Comparison of ENCODE assay signal across 8 cellular contexts in genomic region chr3:39180183-39180545, GRCh38. TPM values are rescaled to one million over a fixed set of nuclear protein-coding genes. Genes with fewer than 3 reads are reported as not detected.
DNase-seq lines count a peak whose midpoint lies in the region; ATAC-seq, FAIRE-seq and TF ChIP-seq lines count a peak whose summit lies in the region.

No MANE protein-coding gene starts in this region.

- intact Hi-C loops in naive thymus-derived CD4-positive, alpha-beta T cell (cut with micrococcal nuclease) = loop anchor here (1.0 to 10.0 kb wide), 7 partner anchors 72 to 685 kb away; partner anchors contain the start of genes SLC25A38 (in 2 of the 2), WDR48 (in 2 of the 2), EXOG (in 1 of the 2) and GORASP1 (in 1 of the 2)

- H3K9ac ChIP-seq in KMS-11 = no peak overlapping the region; the same call in 1 of the 2 replicates

- peaks cover 0 to 3% (median 0%) of the 10 kb centered on the region in 11 donors for H3K9me3 Mint-ChIP-seq in naive thymus-derived CD4-positive, alpha-beta T cell

- peaks cover 24 to 53% (median 38%) of the 10 kb centered on the region in 7 donors for H3K4me1 Mint-ChIP-seq in naive thymus-derived CD4-positive, alpha-beta T cell

- H3K36me3 Mint-ChIP-seq in naive thymus-derived CD4-positive, alpha-beta T cell = peaks cover 0 to 6% (median 0%) of the 10 kb centered on the region in 5 donors

- H3K27me3 ChIP-seq in KMS-11 (ENCODE audit: insufficient read depth, low read depth) = no peaks in the 10 kb centered on the region
- no peaks in the 10 kb centered on the region for H3K27me3 ChIP-seq in naive thymus-derived CD4-positive, alpha-beta T cell (ENCODE audit: control insufficient read depth in 2 of 2, insufficient read depth in 2 of 2, low read length in 2 of 2)

- POLR2A ChIA-PET in naive thymus-derived CD4-positive, alpha-beta T cell (lab: Charles Lee) = interaction anchor here (1.0 to 1.2 kb wide), 2 partner anchors 72 to 74 kb away, joined by 3 to 4 read pairs; no protein-coding TSS in a partner anchor

- TF ChIP-seq CTCF in AG10803 (conservative IDR thresholded peaks at IDR 0.05; ENCODE audit: low read length) (no peak), KMS-11 (conservative IDR thresholded peaks at IDR 0.05; ENCODE audit: low read depth, low read length) (no peak), choroid plexus epithelial cell (conservative IDR thresholded peaks at IDR 0.05; ENCODE audit: low read depth, low read length) (no peak)

- DNase-seq in AG10803 (ENCODE audit: low read depth) = no peak
- DNase-seq in choroid plexus epithelial cell (ENCODE audit: low read depth) = no peak
- peak in 1 of 9 donors; percentile 12 for DNase-seq in naive thymus-derived CD4-positive, alpha-beta T cell
- no peak for DNase-seq in T1000 (lab: John Stamatoyannopoulos, UW)
- no peak for DNase-seq in GM12891 (ENCODE audit: insufficient read length, low spot score)

- peak overlapping the region; percentile 77 to 94 (median 87) for H3K4me3 Mint-ChIP-seq in naive thymus-derived CD4-positive, alpha-beta T cell

- no peaks in the 10 kb centered on the region for H3K27me3 Mint-ChIP-seq in naive thymus-derived CD4-positive, alpha-beta T cell

- no peaks in the 10 kb centered on the region for H4K20me1 ChIP-seq in KMS-11 (ENCODE audit: insufficient read depth)

- CTCF ChIA-PET in naive thymus-derived CD4-positive, alpha-beta T cell (lab: Charles Lee) = no interaction called here

- no peaks in the 10 kb centered on the region for H3K9me3 ChIP-seq in naive thymus-derived CD4-positive, alpha-beta T cell (ENCODE audit: control insufficient read depth in 2 of 3, low read length in 3 of 3)

- FAIRE-seq in GM12891 (lab: Jason Lieb, UNC) = no peak

- H3K27ac ChIP-seq in KMS-11 = no peak overlapping the region
- peak overlapping the region; percentile 68 for H3K27ac ChIP-seq in naive thymus-derived CD4-positive, alpha-beta T cell (ENCODE audit: low read depth, low read length)

- H3K4me3 ChIP-seq in AG10803 (ENCODE audit: low read length) (peak overlapping the region; percentile 55), KMS-11 (IDR thresholded peaks at IDR 0.05; ENCODE audit: insufficient read depth, low read depth, low read length) (no peak overlapping the region), choroid plexus epithelial cell (ENCODE audit: low read depth, low read length) (peak overlapping the region; percentile 51)
- peak overlapping the region; percentile 74 for H3K4me3 ChIP-seq in naive thymus-derived CD4-positive, alpha-beta T cell (ENCODE audit: low read length)

- H3K4me1 ChIP-seq in KMS-11 (ENCODE audit: low read depth, poor library complexity, severe bottlenecking) = peaks cover 36% of the 10 kb centered on the region
- peaks cover 23 to 33% of the 10 kb centered on the region in 2 donors for H3K4me1 ChIP-seq in naive thymus-derived CD4-positive, alpha-beta T cell (ENCODE audit: control insufficient read depth in 2 of 2, insufficient read depth in 2 of 2, low read length in 2 of 2)

- peak overlapping the region; percentile 63 for H3K4me2 ChIP-seq in KMS-11

- no peaks in the 10 kb centered on the region for H3K79me2 ChIP-seq in KMS-11 (ENCODE audit: insufficient read depth, low read depth)

- ATAC-seq in naive thymus-derived CD4-positive, alpha-beta T cell = no peak
- ATAC-seq in HG03571 (IDR thresholded peaks at IDR 0.05; ENCODE audit: unreplicated experiment) (no peak), HG03565 (IDR thresholded peaks at IDR 0.05; ENCODE audit: unreplicated experiment) (no peak)

- no peaks in the 10 kb centered on the region for H3K36me3 ChIP-seq in KMS-11 (ENCODE audit: insufficient read depth)
- H3K36me3 ChIP-seq in naive thymus-derived CD4-positive, alpha-beta T cell (ENCODE audit: control insufficient read depth in 2 of 3, insufficient read depth in 3 of 3, low read length in 3 of 3) = no peaks in the 10 kb centered on the region

- peak overlapping the region; percentile 66; the same call in 1 of the 2 replicates for H2AFZ ChIP-seq in KMS-11 (ENCODE audit: low read depth)

- no peak for TF ChIP-seq POLR2A in GM12891 (IDR thresholded peaks at IDR 0.05; ENCODE audit: low read depth, low read length)

- peak overlapping the region; percentile 71 to 92 (median 83) for H3K27ac Mint-ChIP-seq in naive thymus-derived CD4-positive, alpha-beta T cell

TF ChIP-seq in GM12891, 5 proteins besides CTCF, POLR2A, EP300 and RAD21:
- TF ChIP-seq POLR2AphosphoS5 (IDR thresholded peaks at IDR 0.05; ENCODE audit: low read depth, low read length) (no peak), SPI1 (IDR thresholded peaks at IDR 0.05; ENCODE audit: low read depth, low read length) (no peak), TAF1 (IDR thresholded peaks at IDR 0.05; ENCODE audit: low read depth, low read length) (no peak), POU2F2 (IDR thresholded peaks at IDR 0.05; ENCODE audit: low read depth, low read length) (no peak), PAX5 (IDR thresholded peaks at IDR 0.05; ENCODE audit: insufficient read depth, low read length, severe bottlenecking) (no peak)

RNA-seq across cellular contexts. Expression of gene XIRP1, which starts 12.2 kb away (rescaled TPM):
- under 1 TPM in 1 of 5 experiments, not detected in 4; 0.07 TPM for total RNA-seq in naive thymus-derived CD4-positive, alpha-beta T cell
- not detected for polyA plus RNA-seq in naive thymus-derived CD4-positive, alpha-beta T cell
- polyA plus RNA-seq in GM12891 (2012; ENCODE audit: low read depth, missing spikeins) = 0.14 TPM

RNA-seq across cellular contexts. Expression of gene CSRNP1, which starts 26.8 kb away (rescaled TPM):
- 100 to 1,000 TPM in 2 of 5 experiments, 10 to 100 TPM in 3; 13.7 to 319 (median 22.9) TPM for total RNA-seq in naive thymus-derived CD4-positive, alpha-beta T cell
- polyA plus RNA-seq in naive thymus-derived CD4-positive, alpha-beta T cell = 10 to 100 TPM in 1 of 2 donors, 1 to 10 TPM in 1; 9.8 to 12.1 TPM
- polyA plus RNA-seq in GM12891 (2012; ENCODE audit: low read depth, missing spikeins) = 20.2 TPM
